In the genomic region with DNA sequence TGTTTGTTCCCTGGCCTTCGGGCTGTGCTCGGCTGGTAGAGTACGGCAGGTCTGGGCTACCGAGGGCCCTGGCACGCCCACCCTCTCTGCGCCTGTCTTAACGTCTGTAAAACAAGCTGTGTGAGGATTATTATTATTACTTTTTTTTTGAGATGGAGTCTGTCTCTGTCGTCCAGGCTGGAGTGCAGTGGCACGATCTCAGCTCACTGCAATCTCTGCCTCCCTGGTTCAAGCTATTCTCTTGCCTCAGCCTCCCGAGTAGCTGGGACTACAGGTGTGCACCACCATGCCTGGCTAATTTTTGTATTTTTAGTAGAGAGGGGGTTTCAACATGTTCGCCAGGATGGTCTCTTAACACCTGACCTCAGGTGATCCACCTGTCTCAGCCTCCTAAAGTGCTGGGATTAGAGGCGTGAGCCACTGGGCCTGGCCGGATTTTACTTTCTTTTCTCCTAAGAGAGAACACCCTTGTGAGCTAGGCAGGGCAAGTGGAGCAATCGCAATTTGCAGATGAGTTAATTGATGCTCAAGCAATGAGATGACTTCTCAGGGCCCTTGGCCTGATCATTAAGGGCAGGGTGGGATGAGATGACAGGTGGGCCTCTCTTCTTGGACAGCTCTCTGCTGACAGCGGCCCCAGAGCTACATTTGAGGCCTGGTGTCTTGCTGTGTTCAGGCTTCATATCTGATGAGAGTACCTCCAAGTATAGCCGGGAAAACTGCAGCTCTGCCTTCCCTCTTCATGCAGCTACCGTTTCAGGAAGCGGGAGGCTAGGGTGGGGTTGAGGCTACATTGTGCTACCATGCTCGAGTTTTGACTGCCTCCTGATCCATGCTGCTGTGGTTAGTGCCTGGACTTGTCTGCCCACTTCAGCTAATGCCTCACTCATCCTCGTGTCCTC, we compare ENCODE assay signal across 1 cellular context.
TF ChIP-seq lines count a peak whose summit lies in the region.

No MANE protein-coding gene starts in this region.

TF ChIP-seq in GM12878, 131 proteins besides CTCF, POLR2A, EP300 and RAD21:
- TF ChIP-seq HDGF (IDR thresholded peaks at IDR 0.05), result peak; percentile 63
- TF ChIP-seq, protein P1, sequence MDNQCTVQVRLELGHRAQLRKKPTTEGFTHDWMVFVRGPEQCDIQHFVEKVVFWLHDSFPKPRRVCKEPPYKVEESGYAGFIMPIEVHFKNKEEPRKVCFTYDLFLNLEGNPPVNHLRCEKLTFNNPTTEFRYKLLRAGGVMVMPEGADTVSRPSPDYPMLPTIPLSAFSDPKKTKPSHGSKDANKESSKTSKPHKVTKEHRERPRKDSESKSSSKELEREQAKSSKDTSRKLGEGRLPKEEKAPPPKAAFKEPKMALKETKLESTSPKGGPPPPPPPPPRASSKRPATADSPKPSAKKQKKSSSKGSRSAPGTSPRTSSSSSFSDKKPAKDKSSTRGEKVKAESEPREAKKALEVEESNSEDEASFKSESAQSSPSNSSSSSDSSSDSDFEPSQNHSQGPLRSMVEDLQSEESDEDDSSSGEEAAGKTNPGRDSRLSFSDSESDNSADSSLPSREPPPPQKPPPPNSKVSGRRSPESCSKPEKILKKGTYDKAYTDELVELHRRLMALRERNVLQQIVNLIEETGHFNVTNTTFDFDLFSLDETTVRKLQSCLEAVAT (IDR thresholded peaks at IDR 0.05), result peak; percentile 63
- TF ChIP-seq NBN (IDR thresholded peaks at IDR 0.05), result 0 out of 2 replicates have a peak, but pooled peaks have one; percentile 6
- TF ChIP-seq, protein P2, sequence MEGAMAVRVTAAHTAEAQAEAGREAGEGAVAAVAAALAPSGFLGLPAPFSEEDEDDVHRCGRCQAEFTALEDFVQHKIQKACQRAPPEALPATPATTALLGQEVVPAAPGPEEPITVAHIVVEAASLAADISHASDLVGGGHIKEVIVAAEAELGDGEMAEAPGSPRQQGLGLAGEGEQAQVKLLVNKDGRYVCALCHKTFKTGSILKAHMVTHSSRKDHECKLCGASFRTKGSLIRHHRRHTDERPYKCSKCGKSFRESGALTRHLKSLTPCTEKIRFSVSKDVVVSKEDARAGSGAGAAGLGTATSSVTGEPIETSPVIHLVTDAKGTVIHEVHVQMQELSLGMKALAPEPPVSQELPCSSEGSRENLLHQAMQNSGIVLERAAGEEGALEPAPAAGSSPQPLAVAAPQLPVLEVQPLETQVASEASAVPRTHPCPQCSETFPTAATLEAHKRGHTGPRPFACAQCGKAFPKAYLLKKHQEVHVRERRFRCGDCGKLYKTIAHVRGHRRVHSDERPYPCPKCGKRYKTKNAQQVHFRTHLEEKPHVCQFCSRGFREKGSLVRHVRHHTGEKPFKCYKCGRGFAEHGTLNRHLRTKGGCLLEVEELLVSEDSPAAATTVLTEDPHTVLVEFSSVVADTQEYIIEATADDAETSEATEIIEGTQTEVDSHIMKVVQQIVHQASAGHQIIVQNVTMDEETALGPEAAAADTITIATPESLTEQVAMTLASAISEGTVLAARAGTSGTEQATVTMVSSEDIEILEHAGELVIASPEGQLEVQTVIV (IDR thresholded peaks at IDR 0.05; ENCODE audit: borderline replicate concordance, partially characterized antibody), result no peak
